Comparison of ENCODE assay signal across 1 cellular context in genomic region chr6:31864818-31865204, GRCh38.
TF ChIP-seq lines count a peak whose summit lies in the region.

No MANE protein-coding gene starts in this region.

TF ChIP-seq in GM23338, 12 proteins besides CTCF, POLR2A, EP300 and RAD21:
- TF ChIP-seq ZNF462 (CRISPR knock-in tag; IDR thresholded peaks at IDR 0.05) (no peak), EZH2phosphoT487 (IDR thresholded peaks at IDR 0.05; ENCODE audit: unreplicated experiment) (no peak), NANOG (IDR thresholded peaks at IDR 0.05; ENCODE audit: borderline replicate concordance) (no peak), STAT1 (IDR thresholded peaks at IDR 0.05; ENCODE audit: unreplicated experiment) (no peak), ETS1 (IDR thresholded peaks at IDR 0.05) (no peak), JUNB (IDR thresholded peaks at IDR 0.05; ENCODE audit: unreplicated experiment) (no peak), CREB1 (CRISPR knock-in tag; IDR thresholded peaks at IDR 0.05; ENCODE audit: low read depth) (no peak), ZNF331 (CRISPR knock-in tag; IDR thresholded peaks at IDR 0.05; ENCODE audit: low read depth) (no peak), EZH2 (IDR thresholded peaks at IDR 0.05; ENCODE audit: low read depth, unreplicated experiment) (no peak), ZNF114 (CRISPR knock-in tag; IDR thresholded peaks at IDR 0.05) (no peak)
